ENCODE assay signal across 8 cellular contexts in the genomic region with DNA sequence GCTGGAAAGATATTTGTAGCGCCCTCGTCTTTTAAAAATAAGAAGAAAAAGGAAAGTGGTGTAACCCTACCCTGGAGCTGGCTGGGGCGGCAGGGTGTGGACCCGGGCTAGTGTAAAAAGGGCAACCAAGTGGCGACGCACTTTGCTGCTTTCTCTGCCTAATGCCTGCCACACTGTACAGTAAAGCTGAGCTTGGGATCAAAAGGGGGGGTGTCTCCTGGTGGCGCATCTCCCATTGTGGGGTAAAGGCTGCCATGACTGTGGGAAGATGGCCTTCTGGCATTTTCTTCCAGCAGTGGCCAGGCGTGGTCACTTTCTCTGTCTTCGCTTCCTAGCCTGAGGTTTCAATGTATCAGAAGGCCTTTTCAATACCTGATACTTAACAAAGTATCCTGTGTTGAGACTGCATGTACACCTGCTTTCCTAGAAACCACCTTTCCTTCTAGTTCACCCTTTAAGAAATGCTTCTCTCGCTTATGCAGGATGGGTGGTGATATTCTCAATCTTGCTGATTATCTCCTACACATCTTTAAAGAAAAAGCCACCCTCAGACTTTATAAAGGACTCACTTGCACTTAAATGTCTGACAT. TPM values are rescaled to one million over a fixed set of nuclear protein-coding genes. Genes with fewer than 3 reads are reported as not detected.
DNase-seq lines count a peak whose midpoint lies in the region; ATAC-seq and TF ChIP-seq lines count a peak whose summit lies in the region.

No MANE protein-coding gene starts in this region.

- H3K4me3 ChIP-seq in BLaER1: peak overlapping the region; percentile 92
- peak overlapping the region; percentile 88 for H3K4me3 ChIP-seq in HL-60 (replicated peaks; ENCODE audit: insufficient read depth, low read length)
- H3K4me3 ChIP-seq in adipocyte (ENCODE audit: low read length): peak overlapping the region; percentile 95
- H3K4me3 ChIP-seq in right atrium auricular region: peak overlapping the region; percentile 87 to 94
- peak overlapping the region; percentile 71 to 88 for H3K4me3 ChIP-seq in prostate gland

- H3K27ac ChIP-seq in BLaER1 (peak overlapping the region; percentile 68), HL-60 (replicated peaks) (peak overlapping the region; percentile 75), right atrium auricular region (peak overlapping the region; percentile 96), prostate gland (peak overlapping the region; percentile 92)

- intact Hi-C loops in prostate gland (cut with DNase I): no loop called here

- WGBS in prostate gland: 0% methylated on average over 10 of the region's 10 CpGs

- peaks cover 13% of the 10 kb centered on the region; the same call in 1 of the 2 replicates for H3K36me3 ChIP-seq in BLaER1
- peaks cover 18% of the 10 kb centered on the region for H3K36me3 ChIP-seq in adipocyte (ENCODE audit: control insufficient read depth, insufficient read depth, low read length, severe bottlenecking)
- H3K36me3 ChIP-seq in right atrium auricular region: no peaks in the 10 kb centered on the region
- H3K36me3 ChIP-seq in prostate gland: no peaks in the 10 kb centered on the region

- H3K4me1 ChIP-seq in BLaER1 (peaks cover 83% of the 10 kb centered on the region), adipocyte (ENCODE audit: control insufficient read depth, insufficient read depth, low read length) (peaks cover 71% of the 10 kb centered on the region), right atrium auricular region (peaks cover 0 to 82% of the 10 kb centered on the region in 2 donors), prostate gland (replicated peaks) (peaks cover 16% of the 10 kb centered on the region)

- TF ChIP-seq CTCF in HL-60 (IDR thresholded peaks at IDR 0.05; ENCODE audit: insufficient read depth, low read length): no peak
- no peak for TF ChIP-seq CTCF in right atrium auricular region (IDR thresholded peaks at IDR 0.05)
- TF ChIP-seq CTCF in prostate gland (IDR thresholded peaks at IDR 0.05): no peak

- H3K9ac ChIP-seq in BLaER1 (peak overlapping the region; percentile 85), adipocyte (ENCODE audit: low read length) (peak overlapping the region; percentile 96)

- DNase-seq in HL-60 (ENCODE audit: low read depth in 1 of 2, low spot score in 1 of 2) (peak; percentile 26 to 51), adipocyte (ENCODE audit: low read depth) (no peak), right atrium auricular region (ENCODE audit: low spot score) (no peak), prostate gland (ENCODE audit: low spot score) (peak; percentile 22), NCI-H1048 (lab: John Stamatoyannopoulos, UW) (no peak), iPS-NIHi7 (ENCODE audit: extremely low spot score) (no peak)

- peak overlapping the region; percentile 87 for H3K4me2 ChIP-seq in BLaER1

- H4K20me1 ChIP-seq in BLaER1: no peaks in the 10 kb centered on the region

- H3K9me3 ChIP-seq in BLaER1: no peaks in the 10 kb centered on the region
- no peaks in the 10 kb centered on the region for H3K9me3 ChIP-seq in adipocyte (ENCODE audit: control insufficient read depth, low read length)
- H3K9me3 ChIP-seq in right atrium auricular region: no peaks in the 10 kb centered on the region
- no peaks in the 10 kb centered on the region for H3K9me3 ChIP-seq in prostate gland

- no peaks in the 10 kb centered on the region for H3K27me3 ChIP-seq in BLaER1
- H3K27me3 ChIP-seq in HL-60 (ENCODE audit: insufficient read depth, poor library complexity, severe bottlenecking): no peaks in the 10 kb centered on the region
- H3K27me3 ChIP-seq in adipocyte (replicated peaks; ENCODE audit: control insufficient read depth, insufficient read depth, low read length): no peaks in the 10 kb centered on the region
- no peaks in the 10 kb centered on the region for H3K27me3 ChIP-seq in right atrium auricular region
- no peaks in the 10 kb centered on the region for H3K27me3 ChIP-seq in prostate gland (replicated peaks; ENCODE audit: insufficient read depth)

- TF ChIP-seq POLR2A in prostate gland (IDR thresholded peaks at IDR 0.05): no peak

- ATAC-seq in GM21447 (IDR thresholded peaks at IDR 0.05; ENCODE audit: unreplicated experiment): no peak

RNA-seq across cellular contexts. Expression of a gene that starts 0.9 kb away (rescaled TPM):
- total RNA-seq in right atrium auricular region (100 to 1,000 TPM; 172 to 199 TPM), prostate gland (100 to 1,000 TPM; 102 to 169 TPM)

RNA-seq across cellular contexts. Expression of a gene that starts 5.5 kb away (rescaled TPM):
- 10 to 100 TPM; 39.9 to 63.5 TPM for total RNA-seq in right atrium auricular region
- 10 to 100 TPM; 45.5 to 50.6 TPM for total RNA-seq in prostate gland

RNA-seq across cellular contexts. Expression of a gene that starts 33.5 kb away (rescaled TPM):
- total RNA-seq in right atrium auricular region (10 to 100 TPM; 15.6 to 21.3 TPM), prostate gland (10 to 100 TPM; 24.9 to 29.1 TPM)

RNA-seq across cellular contexts. Expression of a gene that starts 36.8 kb away (rescaled TPM):
- 100 to 1,000 TPM in 1 of 2 donors, 10 to 100 TPM in 1; 33.1 to 110 TPM for total RNA-seq in right atrium auricular region
- under 1 TPM in 1 of 2 donors, not detected in 1; 0.50 TPM for total RNA-seq in prostate gland

Comparison
In these comparisons a context has a peak if more than half of its experiments do, and no peak if none do; other contexts are left out.
1. DNase-seq: peak in HL-60 (2 of 2) and prostate gland (single experiment); none in adipocyte (single experiment), right atrium auricular region (single experiment), NCI-H1048 (single experiment) and iPS-NIHi7 (single experiment).
2. Peak in every context shown above with its lines, with median percentiles within 50 percentile points of each other: H3K27ac ChIP-seq and H3K4me3 ChIP-seq.